ENCODE assay signal across 8 cellular contexts in genomic region chr2:213251618-213252017, GRCh38. TPM values are rescaled to one million over a fixed set of nuclear protein-coding genes. Genes with fewer than 3 reads are reported as not detected.
A peak's percentile ranks its signal among the peaks of the same experiment; 100 is the strongest.
DNase-seq lines count a peak whose midpoint lies in the region; ATAC-seq and TF ChIP-seq lines count a peak whose summit lies in the region.

No MANE protein-coding gene starts in this region.

- H3K9me3 Mint-ChIP-seq in activated naive CD4-positive, alpha-beta T cell treated with anti-CD3 and anti-CD28 coated beads for 36 hours = no peaks in the 10 kb centered on the region

- peak; percentile 19 for DNase-seq in BJ (ENCODE audit: low read depth)
- peak; percentile 27 for DNase-seq in NCI-H2029 (lab: John Stamatoyannopoulos, UW)
- no peak for DNase-seq in Right ventricle myocardium superior
- peak; percentile 61 for DNase-seq in retina
- DNase-seq in activated naive CD4-positive, alpha-beta T cell treated with anti-CD3 and anti-CD28 coated beads for 36 hours = no peak

- no peaks in the 10 kb centered on the region for H3K36me3 ChIP-seq in BJ (ENCODE audit: control insufficient read depth, insufficient read depth, low read length)

- intact Hi-C loops in Right ventricle myocardium superior (cut with DNase I) = no loop called here
- intact Hi-C loops in activated naive CD4-positive, alpha-beta T cell treated with anti-CD3 and anti-CD28 coated beads for 36 hours (cut with micrococcal nuclease) = loop anchor here (1.0 to 5.0 kb wide), 3 partner anchors 556 to 1751 kb away; no protein-coding TSS in a partner anchor

- no peak overlapping the region for H3K4me3 ChIP-seq in BJ (ENCODE audit: low read depth, low read length)

- ATAC-seq in GM18858 (IDR thresholded peaks at IDR 0.05; ENCODE audit: unreplicated experiment) (peak; percentile 85), HG03025 (IDR thresholded peaks at IDR 0.05; ENCODE audit: low FRiP score, unreplicated experiment) (peak; percentile 80), Right ventricle myocardium superior (ENCODE audit: poor library complexity) (peak; percentile 74)

- H3K27me3 Mint-ChIP-seq in activated naive CD4-positive, alpha-beta T cell treated with anti-CD3 and anti-CD28 coated beads for 36 hours (ENCODE audit: low read depth) = peaks cover 6% of the 10 kb centered on the region

- no peak overlapping the region for H3K27ac Mint-ChIP-seq in activated naive CD4-positive, alpha-beta T cell treated with anti-CD3 and anti-CD28 coated beads for 36 hours

- POLR2A ChIA-PET in BJ (lab: Charles Lee) = no interaction called here

- H3K27me3 ChIP-seq in BJ (ENCODE audit: control insufficient read depth, insufficient read depth, low read length) = no peaks in the 10 kb centered on the region

- H3K36me3 Mint-ChIP-seq in activated naive CD4-positive, alpha-beta T cell treated with anti-CD3 and anti-CD28 coated beads for 36 hours (ENCODE audit: low read depth) = no peaks in the 10 kb centered on the region

- H3K4me1 Mint-ChIP-seq in activated naive CD4-positive, alpha-beta T cell treated with anti-CD3 and anti-CD28 coated beads for 36 hours (ENCODE audit: low read depth) = no peaks in the 10 kb centered on the region

- H3K4me3 Mint-ChIP-seq in activated naive CD4-positive, alpha-beta T cell treated with anti-CD3 and anti-CD28 coated beads for 36 hours = no peak overlapping the region

- CTCF ChIA-PET in BJ (lab: Yijun Ruan, JAX) = interaction anchor here (0.6 kb wide), 1 partner anchor 1258 kb away, joined by 3 read pairs; no protein-coding TSS in a partner anchor
- CTCF ChIA-PET in activated naive CD4-positive, alpha-beta T cell treated with anti-CD3 and anti-CD28 coated beads for 36 hours (lab: Charles Lee) = interaction anchor here (0.6 to 0.8 kb wide), 4 partner anchors 11 to 1708 kb away, joined by 3 to 4 read pairs (median 3); no protein-coding TSS in a partner anchor

- TF ChIP-seq CTCF in BJ (IDR thresholded peaks at IDR 0.05; ENCODE audit: insufficient read depth, low read depth, low read length) (peak; percentile 45), VCaP (conservative IDR thresholded peaks at IDR 0.05) (peak; percentile 75)

- H3K27ac ChIP-seq in VCaP = no peak overlapping the region

RNA-seq across cellular contexts. Expression of gene SPAG16, which starts 32.6 kb away (rescaled TPM):
- 11.0 and 17.1 TPM in 2 replicates for polyA plus RNA-seq in BJ (2011; rRNA removed)
- 3.3 and 4.1 TPM in 2 replicates for polyA minus RNA-seq in BJ (2011; rRNA and poly(A)+ RNA removed)
- total RNA-seq in Right ventricle myocardium superior = 17.8 TPM
- 1 to 10 TPM; 8.4 to 8.8 TPM for total RNA-seq in activated naive CD4-positive, alpha-beta T cell treated with anti-CD3 and anti-CD28 coated beads for 36 hours

Comparison
In these comparisons a context has a peak if more than half of its experiments do, and no peak if none do; other contexts are left out.
1. DNase-seq: peak in BJ (single experiment), NCI-H2029 (single experiment) and retina (single experiment); none in Right ventricle myocardium superior (single experiment) and activated naive CD4-positive, alpha-beta T cell treated with anti-CD3 and anti-CD28 coated beads for 36 hours (single experiment).
2. Peak in every context shown above with its lines, with median percentiles within 50 percentile points of each other: ATAC-seq.